In genomic region chr19:45584332-45585157, GRCh38 we compare ENCODE assay signal across 8 cellular contexts. TPM values are rescaled to one million over a fixed set of nuclear protein-coding genes. Genes with fewer than 3 reads are reported as not detected.
A peak's percentile ranks its signal among the peaks of the same experiment; 100 is the strongest.
DNase-seq lines count a peak whose midpoint lies in the region; ATAC-seq and TF ChIP-seq lines count a peak whose summit lies in the region.

OPA3 (minus strand) TSS chr19:45584802; CDS start chr19:45584764, 38 bp downstream.

- peaks cover 6% of the 10 kb centered on the region for H3K79me2 ChIP-seq in smooth muscle cell (ENCODE audit: low read depth)

- under 1% methylated on average over 63 of the region's 63 CpGs for WGBS in smooth muscle cell (ENCODE audit: low lambda C conversion rate)

- peaks cover 11% of the 10 kb centered on the region for H3K27me3 Mint-ChIP-seq in WTC11 (ENCODE audit: low read depth)

- H3K9me3 ChIP-seq in AG04450 (ENCODE audit: control insufficient read depth, insufficient read depth, low read length) (no peaks in the 10 kb centered on the region), smooth muscle cell (replicated peaks; ENCODE audit: low read depth) (no peaks in the 10 kb centered on the region)

- H4K20me1 ChIP-seq in smooth muscle cell (ENCODE audit: low read depth) = no peaks in the 10 kb centered on the region

- no peaks in the 10 kb centered on the region for H3K36me3 Mint-ChIP-seq in WTC11

- TF ChIP-seq CTCF in AG04450 (IDR thresholded peaks at IDR 0.05; ENCODE audit: low read depth, low read length) (no peak), WTC11 (IDR thresholded peaks at IDR 0.05) (no peak), cardiac fibroblast (IDR thresholded peaks at IDR 0.05; ENCODE audit: low read depth, low read length) (no peak), smooth muscle cell (IDR thresholded peaks at IDR 0.05; ENCODE audit: borderline replicate concordance, insufficient read depth, poor library complexity, severe bottlenecking) (peak; percentile 25)

- peaks cover 5% of the 10 kb centered on the region for H3K4me1 ChIP-seq in smooth muscle cell (ENCODE audit: low read depth)

- H2AFZ ChIP-seq in smooth muscle cell (ENCODE audit: low read depth) = peak within 1 kb of the TSS; percentile 94

- ATAC-seq in GM18909 (IDR thresholded peaks at IDR 0.05; ENCODE audit: poor library complexity, unreplicated experiment) (peak; percentile 89), HG03175 (IDR thresholded peaks at IDR 0.05; ENCODE audit: unreplicated experiment) (peak; percentile 85), WTC11 (peak; percentile 96)

- CTCF ChIA-PET in AG04450 (lab: Charles Lee) (interaction anchor here (0.6 kb wide), 1 partner anchor 58 kb away, joined by 3 read pairs; no protein-coding TSS in a partner anchor), WTC11 (lab: Charles Lee) (interaction anchor here (0.6 to 2.9 kb wide), 20 partner anchors 14 to 185 kb away, joined by 3 to 35 read pairs (median 4); partner anchors contain the start of genes QPCTL and SIX5)

- H3K36me3 ChIP-seq in smooth muscle cell (ENCODE audit: low read depth) = no peaks in the 10 kb centered on the region

- H3K4me1 Mint-ChIP-seq in WTC11 = peaks cover 17% of the 10 kb centered on the region

- peak within 1 kb of the TSS; percentile 97 for H3K27ac ChIP-seq in AG04450 (ENCODE audit: low read depth, low read length)
- peak within 1 kb of the TSS; percentile 88 for H3K27ac ChIP-seq in smooth muscle cell (ENCODE audit: low read depth)

- H3K4me3 Mint-ChIP-seq in WTC11 = peak within 1 kb of the TSS; percentile 91

- H3K4me3 ChIP-seq in AG04450 (ENCODE audit: low read depth, low read length) (peak within 1 kb of the TSS; percentile 92), cardiac fibroblast (replicated peaks in 1 of 2; ENCODE audit: low read depth in 2 of 2, low read length in 2 of 2) (peak within 1 kb of the TSS; percentile 63 to 73), smooth muscle cell (peak within 1 kb of the TSS; percentile 63)

- DNase-seq in AG04450 (ENCODE audit: low read depth, low spot score) (peak; percentile 100), NCI-H226 (peak; percentile 99), WTC11 (ENCODE audit: low spot score) (peak; percentile 98), cardiac fibroblast (ENCODE audit: low read depth in 2 of 2) (peak; percentile 100), iPS-NIHi7 (ENCODE audit: extremely low spot score) (peak; percentile 97), smooth muscle cell (lab: John Stamatoyannopoulos, UW; ENCODE audit: unreplicated experiment) (peak; percentile 98)

- H3F3A ChIP-seq in smooth muscle cell (ENCODE audit: low read depth) = no peaks in the 10 kb centered on the region

- POLR2A ChIA-PET in AG04450 (lab: Yijun Ruan, JAX) = interaction anchor here (1.1 to 1.4 kb wide), 3 partner anchors 29 to 57 kb away, joined by 3 to 11 read pairs (median 3); no protein-coding TSS in a partner anchor
- POLR2A ChIA-PET in WTC11 (lab: Charles Lee) = interaction anchor here (0.6 to 1.5 kb wide), 3 partner anchors 86 to 184 kb away, joined by 3 to 5 read pairs (median 3); partner anchors contain the start of gene SIX5

- H3K4me2 ChIP-seq in smooth muscle cell = peak within 1 kb of the TSS; percentile 94

- peak within 1 kb of the TSS; percentile 95 for H3K9ac ChIP-seq in smooth muscle cell (ENCODE audit: low read depth)

- peak within 1 kb of the TSS; percentile 97 for H3K27ac Mint-ChIP-seq in WTC11

- no peaks in the 10 kb centered on the region for H3K9me3 Mint-ChIP-seq in WTC11

- H3K27me3 ChIP-seq in AG04450 (ENCODE audit: control insufficient read depth, insufficient read depth, low read length) (no peaks in the 10 kb centered on the region), smooth muscle cell (ENCODE audit: low read depth) (no peaks in the 10 kb centered on the region)

TF ChIP-seq in WTC11, 78 proteins besides CTCF, POLR2A, EP300 and RAD21:
- 0 out of 2 replicates have a peak, but pooled peaks have one; percentile 38 for TF ChIP-seq CREB1 (CRISPR knock-in tag; IDR thresholded peaks at IDR 0.05)
- peak; percentile 77; the same call in 1 of the 2 replicates for TF ChIP-seq USF1 (CRISPR knock-in tag; IDR thresholded peaks at IDR 0.05)
- peak; percentile 99 for TF ChIP-seq ZBTB21 (CRISPR knock-in tag; IDR thresholded peaks at IDR 0.05; ENCODE audit: borderline replicate concordance)
- peak; percentile 73; the same call in 1 of the 2 replicates for TF ChIP-seq FOXP4 (CRISPR knock-in tag; IDR thresholded peaks at IDR 0.05)
- TF ChIP-seq USF2 (CRISPR knock-in tag; IDR thresholded peaks at IDR 0.05) = peak; percentile 83
- TF ChIP-seq TEAD1 (CRISPR knock-in tag; IDR thresholded peaks at IDR 0.05) = peak; percentile 51; the same call in 1 of the 2 replicates
- no peak for TF ChIP-seq CBFB (CRISPR knock-in tag; IDR thresholded peaks at IDR 0.05; ENCODE audit: low read depth)
- peak; percentile 95 for TF ChIP-seq FOXK1 (CRISPR knock-in tag; IDR thresholded peaks at IDR 0.05)
- no peak for TF ChIP-seq NR3C1 (CRISPR knock-in tag; conservative IDR thresholded peaks at IDR 0.05; ENCODE audit: low read depth)
- peak; percentile 90 for TF ChIP-seq NFYB (CRISPR knock-in tag; conservative IDR thresholded peaks at IDR 0.05; ENCODE audit: low read depth)
- TF ChIP-seq ETV6 (CRISPR knock-in tag; IDR thresholded peaks at IDR 0.05) = peak; percentile 60
- TF ChIP-seq FOXP1 (CRISPR knock-in tag; IDR thresholded peaks at IDR 0.05; ENCODE audit: borderline replicate concordance) = no peak
- peak; percentile 93 for TF ChIP-seq CREM (CRISPR knock-in tag; IDR thresholded peaks at IDR 0.05)
- TF ChIP-seq SP1 (CRISPR knock-in tag; conservative IDR thresholded peaks at IDR 0.05) = peak; percentile 90
- TF ChIP-seq MAX (CRISPR knock-in tag; IDR thresholded peaks at IDR 0.05) = peak; percentile 92
TF ChIP-seq in WTC11: peak in this region for 12.

RNA-seq across cellular contexts. Expression of gene OPA3, which starts in this region (rescaled TPM):
- polyA plus RNA-seq in AG04450 (2011; rRNA removed) = 12.2 and 13.3 TPM in 2 replicates
- 8.7 and 14.2 TPM in 2 replicates for polyA minus RNA-seq in AG04450 (2011; rRNA and poly(A)+ RNA removed)
- total RNA-seq in WTC11 (2021) = 10.1 to 16.1 TPM (median 14.9 TPM) in 3 replicates
- 6.2 and 8.8 TPM in 2 replicates for total RNA-seq in smooth muscle cell
- 10.3 and 13.3 TPM in 2 replicates for polyA plus RNA-seq in smooth muscle cell

Comparison
In these comparisons a context has a peak if more than half of its experiments do, and no peak if none do; other contexts are left out.
1. Peak in every context shown above with its lines: DNase-seq, ATAC-seq, H3K4me3 ChIP-seq and H3K27ac ChIP-seq.